ENCODE assay signal across 8 cellular contexts in genomic region chr7:48035301-48035966, GRCh38. TPM values are rescaled to one million over a fixed set of nuclear protein-coding genes. Genes with fewer than 3 reads are reported as not detected.
A peak's percentile ranks its signal among the peaks of the same experiment; 100 is the strongest.
DNase-seq lines count a peak whose midpoint lies in the region; ATAC-seq and FAIRE-seq lines count a peak whose summit lies in the region.

Gene C7orf57, plus strand, starts transcription at chr7:48035543. Its CDS starts 766 bp downstream, at chr7:48036309.

- no peak within 1 kb of the TSS for H2BK15ac ChIP-seq in neuronal stem cell (ENCODE audit: low read length)

- H3K4ac ChIP-seq in neuronal stem cell (ENCODE audit: low read length), result no peak within 1 kb of the TSS

- peak; percentile 96 for FAIRE-seq in HTR-8/SVneo (lab: Jason Lieb, UNC)

- peak within 1 kb of the TSS; percentile 87 for H3K9ac ChIP-seq in neuronal stem cell (ENCODE audit: low read depth, low read length, poor library complexity)

- peak; percentile 95 for DNase-seq in DMS 273 (lab: John Stamatoyannopoulos, UW; ENCODE audit: unreplicated experiment)
- peak; percentile 93 for DNase-seq in HTR-8/SVneo (ENCODE audit: insufficient read length, low spot score)
- DNase-seq in RPMI8226, result peak; percentile 63
- DNase-seq in activated naive CD4-positive, alpha-beta T cell treated with Interleukin-2 at 50 U/mL for 16 hours, result peak; percentile 90
- peak; percentile 95 for DNase-seq in germinal center (ENCODE audit: low spot score)
- peak; percentile 86 for DNase-seq in neuronal stem cell (ENCODE audit: low spot score)
- peak; percentile 74 to 87 for DNase-seq in stimulated activated naive CD8-positive, alpha-beta T cell treated with anti-CD3 and anti-CD28 coated beads, Interleukin-15, amount 100 ng/mL, for 72 hours

- H3K27me3 Mint-ChIP-seq in stimulated activated naive CD8-positive, alpha-beta T cell treated with anti-CD3 and anti-CD28 coated beads, Interleukin-15, amount 100 ng/mL, for 72 hours, result peaks cover 37% of the 10 kb centered on the region

- H3K36me3 ChIP-seq in neuronal stem cell (replicated peaks in 1 of 2; ENCODE audit: control insufficient read depth in 2 of 2, insufficient read depth in 2 of 2, low read length in 2 of 2), result no peaks in the 10 kb centered on the region

- H3K27ac Mint-ChIP-seq in stimulated activated naive CD8-positive, alpha-beta T cell treated with anti-CD3 and anti-CD28 coated beads, Interleukin-15, amount 100 ng/mL, for 72 hours, result peak within 1 kb of the TSS in 1 of 2 donors; percentile 73

- peak within 1 kb of the TSS; percentile 86 for H3K23ac ChIP-seq in neuronal stem cell (ENCODE audit: low read depth, low read length, poor library complexity)

- H3K4me1 ChIP-seq in neuronal stem cell (ENCODE audit: control insufficient read depth in 2 of 2, insufficient read depth in 1 of 2, low read depth in 1 of 2, low read length in 2 of 2), result peaks cover 4 to 5% of the 10 kb centered on the region in 2 donors

- peak within 1 kb of the TSS; percentile 29 for H2BK120ac ChIP-seq in neuronal stem cell (ENCODE audit: low read depth, low read length)

- peaks cover 0 to 3% of the 10 kb centered on the region in 2 donors for H3K9me3 ChIP-seq in neuronal stem cell (replicated peaks in 1 of 2; ENCODE audit: control insufficient read depth in 2 of 2, insufficient read depth in 1 of 2, low read depth in 1 of 2, low read length in 2 of 2)

- no peak within 1 kb of the TSS for H4K91ac ChIP-seq in neuronal stem cell (ENCODE audit: low read depth, low read length, poor library complexity)

- H3K18ac ChIP-seq in neuronal stem cell (ENCODE audit: low read length), result peak within 1 kb of the TSS; percentile 38

- H2BK12ac ChIP-seq in neuronal stem cell (ENCODE audit: low read length), result no peak within 1 kb of the TSS

- H3K4me1 Mint-ChIP-seq in stimulated activated naive CD8-positive, alpha-beta T cell treated with anti-CD3 and anti-CD28 coated beads, Interleukin-15, amount 100 ng/mL, for 72 hours, result peaks cover 22% of the 10 kb centered on the region

- no peaks in the 10 kb centered on the region for H3K79me1 ChIP-seq in neuronal stem cell (ENCODE audit: low read depth, low read length)

- no peaks in the 10 kb centered on the region for H3K9me3 Mint-ChIP-seq in stimulated activated naive CD8-positive, alpha-beta T cell treated with anti-CD3 and anti-CD28 coated beads, Interleukin-15, amount 100 ng/mL, for 72 hours

- peak within 1 kb of the TSS; percentile 99 for H3K4me2 ChIP-seq in neuronal stem cell (ENCODE audit: insufficient read depth, low read length, poor library complexity, severe bottlenecking)

- H4K8ac ChIP-seq in neuronal stem cell (ENCODE audit: low read depth, low read length), result no peak within 1 kb of the TSS

- H2BK5ac ChIP-seq in neuronal stem cell (ENCODE audit: low read length), result no peak within 1 kb of the TSS

- peak within 1 kb of the TSS; percentile 54 to 87 for H3K4me3 ChIP-seq in neuronal stem cell (ENCODE audit: low read length in 2 of 2)

- H2AFZ ChIP-seq in neuronal stem cell (ENCODE audit: low read length), result peak within 1 kb of the TSS; percentile 98

- H3K4me3 Mint-ChIP-seq in stimulated activated naive CD8-positive, alpha-beta T cell treated with anti-CD3 and anti-CD28 coated beads, Interleukin-15, amount 100 ng/mL, for 72 hours, result peak within 1 kb of the TSS; percentile 84 to 86

- peak; percentile 99 for ATAC-seq in GM21515 (IDR thresholded peaks at IDR 0.05; ENCODE audit: unreplicated experiment)
- peak; percentile 98 for ATAC-seq in stimulated activated naive CD8-positive, alpha-beta T cell treated with anti-CD3 and anti-CD28 coated beads, Interleukin-15, amount 100 ng/mL, for 72 hours

- WGBS in neuronal stem cell (ENCODE audit: extremely low coverage in 2 of 2, insufficient read length in 2 of 2, insufficient replicate concordance in 1 of 2), 2 donors, result no CpG with 5 or more reads among the region's 62 CpGs

- H2AK5ac ChIP-seq in neuronal stem cell (ENCODE audit: low read depth, low read length), result no peak within 1 kb of the TSS

- peak within 1 kb of the TSS; percentile 72 for H3K14ac ChIP-seq in neuronal stem cell (ENCODE audit: low read length)

- no peak within 1 kb of the TSS for H3K27ac ChIP-seq in neuronal stem cell (replicated peaks; ENCODE audit: low read length)

- peaks cover 5 to 50% (median 19%) of the 10 kb centered on the region in 3 experiments for H3K27me3 ChIP-seq in neuronal stem cell (ENCODE audit: control insufficient read depth in 3 of 3, insufficient read depth in 3 of 3, low read depth in 1 of 3, low read length in 3 of 3)

RNA-seq across cellular contexts. Expression of gene C7orf57, which starts in this region (rescaled TPM):
- 0.14 TPM for polyA plus RNA-seq in neuronal stem cell (2013, experiment 1 of 2)
- 0.08 TPM for polyA plus RNA-seq in neuronal stem cell (2013, experiment 2 of 2)
